Comparison of ENCODE assay signal across 8 cellular contexts in genomic region chr12:96177013-96177412, GRCh38. TPM values are rescaled to one million over a fixed set of nuclear protein-coding genes. Genes with fewer than 3 reads are reported as not detected.
DNase-seq lines count a peak whose midpoint lies in the region; ATAC-seq, FAIRE-seq and TF ChIP-seq lines count a peak whose summit lies in the region.

No MANE protein-coding gene starts in this region.

- no peak for FAIRE-seq in frontal cortex (lab: Jason Lieb, UNC)

- DNase-seq in AG10803 (ENCODE audit: low read depth) (peak; percentile 32), glomerular visceral epithelial cell (ENCODE audit: extremely low spot score) (peak; percentile 24), frontal cortex (ENCODE audit: low spot score in 2 of 2) (no peak), inferior parietal cortex (ENCODE audit: extremely low spot score) (no peak), NCI-H2107 treated with DMSO at 0.1 percent for 48 hours (lab: John Stamatoyannopoulos, UW; ENCODE audit: unreplicated experiment) (no peak), NCI-H774 (lab: John Stamatoyannopoulos, UW) (no peak)
- peak; percentile 48 to 57 for DNase-seq in activated CD4-positive, alpha-beta T cell treated with anti-CD3 and anti-CD28 coated beads, Interleukin-2, amount 50 U/mL, for 4 hours

- TF ChIP-seq CTCF in AG10803 (conservative IDR thresholded peaks at IDR 0.05; ENCODE audit: low read length), result no peak

- H3K4me3 ChIP-seq in AG10803 (ENCODE audit: low read length), result no peak overlapping the region

- ATAC-seq in HG03045 (IDR thresholded peaks at IDR 0.05; ENCODE audit: unreplicated experiment), result peak; percentile 75

RNA-seq across cellular contexts. Expression of gene ELK3, which starts 17.2 kb away (rescaled TPM):
- 1.6 TPM for total RNA-seq in frontal cortex

Comparison
In these comparisons a context has a peak if more than half of its experiments do, and no peak if none do; other contexts are left out.
1. DNase-seq: peak in AG10803 (single experiment), activated CD4-positive, alpha-beta T cell treated with anti-CD3 and anti-CD28 coated beads, Interleukin-2, amount 50 U/mL, for 4 hours (2 of 2) and glomerular visceral epithelial cell (single experiment); none in frontal cortex (0 of 2), inferior parietal cortex (single experiment), NCI-H2107 treated with DMSO at 0.1 percent for 48 hours (single experiment) and NCI-H774 (single experiment).